18 cellular contexts compared by ENCODE assay signal in genomic region chr19:6035026-6035425, GRCh38.
"Had no signal": no experiment of that assay in that cellular context is flagged by ENCODE, and none has a peak within 500 bp of the region (broad histone marks: within the 10 kb centered on the region; RNA-seq: fewer than 3 reads in every experiment).

No MANE protein-coding gene starts in this region.

- H3K4me1 ChIP-seq: colonic mucosa, gastrocnemius medialis, sigmoid colon, SJSA1, tibial artery had no signal

- H3K27ac Mint-ChIP-seq: activated naive CD8-positive, alpha-beta T cell treated with anti-CD3 and anti-CD28 coated beads for 36 hours; activated T-helper 17 cell treated with anti-CD3 and anti-CD28 coated beads, Interleukin-2, amount 50 U/mL, for 72 hours; memory B cell; nephron progenitor cell had no signal

- DNase-seq: activated CD4-positive, alpha-beta T cell treated with anti-CD3 and anti-CD28 coated beads for 1 hour; activated CD4-positive, alpha-beta T cell treated with anti-CD3 and anti-CD28 coated beads, Interleukin-2, amount 50 U/mL, for 1 hour; activated naive CD4-positive, alpha-beta T cell treated with Interleukin-2 at 50 U/mL for 16 hours; activated naive CD8-positive, alpha-beta T cell treated with anti-CD3 and anti-CD28 coated beads for 36 hours; colonic mucosa; esophagus squamous epithelium; hippocampal formation; nephron progenitor cell; sigmoid colon; stimulated activated CD4-positive, alpha-beta T cell treated with anti-CD3 and anti-CD28 coated beads, Interleukin-4, amount 100 ng/mL, for 24 hours; stimulated activated naive CD4-positive, alpha-beta T cell treated with Interleukin-2 at 50 U/mL for 16 hours; T-helper 9 cell had no signal

- H3K36me3 Mint-ChIP-seq: memory B cell had no signal

- H3K4me3 Mint-ChIP-seq: activated naive CD8-positive, alpha-beta T cell treated with anti-CD3 and anti-CD28 coated beads for 36 hours; activated T-helper 17 cell treated with anti-CD3 and anti-CD28 coated beads, Interleukin-2, amount 50 U/mL, for 72 hours; central memory CD8-positive, alpha-beta T cell; memory B cell; nephron progenitor cell had no signal

- H3K27me3 ChIP-seq: colonic mucosa, esophagus squamous epithelium, gastrocnemius medialis, sigmoid colon, SJSA1, tibial artery had no signal

- H3K9me3 ChIP-seq: colonic mucosa, esophagus squamous epithelium, gastrocnemius medialis, sigmoid colon, SJSA1 had no signal

- H3K9me3 Mint-ChIP-seq: activated naive CD8-positive, alpha-beta T cell treated with anti-CD3 and anti-CD28 coated beads for 36 hours; activated T-helper 17 cell treated with anti-CD3 and anti-CD28 coated beads, Interleukin-2, amount 50 U/mL, for 72 hours; central memory CD8-positive, alpha-beta T cell; memory B cell had no signal

- H3K36me3 ChIP-seq: colonic mucosa, gastrocnemius medialis, SJSA1 had no signal

- H3K4me3 ChIP-seq: colonic mucosa, esophagus squamous epithelium, gastrocnemius medialis, sigmoid colon, SJSA1, tibial artery had no signal

- H3K27ac ChIP-seq: colonic mucosa, sigmoid colon, SJSA1 had no signal

- H3K27me3 Mint-ChIP-seq: activated naive CD8-positive, alpha-beta T cell treated with anti-CD3 and anti-CD28 coated beads for 36 hours; activated T-helper 17 cell treated with anti-CD3 and anti-CD28 coated beads, Interleukin-2, amount 50 U/mL, for 72 hours; central memory CD8-positive, alpha-beta T cell had no signal

- ATAC-seq: activated T-helper 17 cell treated with anti-CD3 and anti-CD28 coated beads, Interleukin-2, amount 50 U/mL, for 72 hours had no signal
